In the genomic region with DNA sequence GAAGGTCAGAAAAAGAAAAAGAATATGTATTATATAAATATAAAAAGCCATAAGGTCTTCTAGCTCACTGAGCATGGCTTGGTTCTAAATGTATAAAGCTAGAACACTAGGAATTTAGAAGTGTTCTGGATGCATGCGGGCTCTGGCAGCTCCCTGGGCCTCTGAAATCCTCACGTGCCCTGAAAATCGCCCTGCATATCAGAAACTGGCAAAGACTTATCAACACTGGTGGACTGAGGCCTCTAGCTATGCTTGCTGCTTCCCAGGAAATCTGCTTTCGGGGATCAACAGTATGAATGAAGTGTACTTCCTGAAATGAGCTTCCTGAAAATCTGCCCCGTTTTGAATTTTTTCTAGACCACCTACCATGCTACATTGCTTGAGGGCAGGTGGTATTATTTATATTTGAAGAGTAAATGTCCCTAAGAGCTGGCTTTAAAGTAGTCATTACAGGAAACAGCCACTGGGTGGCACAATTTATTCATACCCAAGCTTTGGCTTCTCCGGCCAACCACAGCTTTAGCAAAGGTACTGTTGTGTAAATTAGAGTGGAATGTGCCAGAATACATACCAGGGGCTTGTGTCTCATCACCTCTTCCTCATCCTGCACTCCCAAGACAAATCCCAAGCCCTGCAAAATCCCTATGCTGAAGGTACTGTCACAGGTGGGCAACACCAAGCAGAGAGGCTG, we compare ENCODE assay signal across 8 cellular contexts. TPM values are rescaled to one million over a fixed set of nuclear protein-coding genes. Genes with fewer than 3 reads are reported as not detected.
DNase-seq lines count a peak whose midpoint lies in the region; ATAC-seq and TF ChIP-seq lines count a peak whose summit lies in the region.

No MANE protein-coding gene starts in this region.

- no peaks in the 10 kb centered on the region for H3K9me3 Mint-ChIP-seq in activated naive CD8-positive, alpha-beta T cell treated with anti-CD3 and anti-CD28 coated beads for 36 hours

- intact Hi-C loops in left cardiac atrium (cut with DNase I): loop anchor here (1.0 to 5.0 kb wide), 2 partner anchors 241 to 242 kb away; no protein-coding TSS in a partner anchor

- peak; percentile 47 for TF ChIP-seq CTCF in GM20000 (IDR thresholded peaks at IDR 0.05; ENCODE audit: extremely low read depth, missing control alignments)

- peak; percentile 68 for ATAC-seq in HG03571 (IDR thresholded peaks at IDR 0.05; ENCODE audit: unreplicated experiment)
- ATAC-seq in left cardiac atrium: peak; percentile 67 to 86
- ATAC-seq in HG03457 (IDR thresholded peaks at IDR 0.05; ENCODE audit: unreplicated experiment): no peak

- H3K4me3 Mint-ChIP-seq in activated naive CD8-positive, alpha-beta T cell treated with anti-CD3 and anti-CD28 coated beads for 36 hours: no peak overlapping the region

- H3K27ac Mint-ChIP-seq in activated naive CD8-positive, alpha-beta T cell treated with anti-CD3 and anti-CD28 coated beads for 36 hours: no peak overlapping the region

- peaks cover 4% of the 10 kb centered on the region for H3K4me1 Mint-ChIP-seq in activated naive CD8-positive, alpha-beta T cell treated with anti-CD3 and anti-CD28 coated beads for 36 hours

- H3K27me3 Mint-ChIP-seq in activated naive CD8-positive, alpha-beta T cell treated with anti-CD3 and anti-CD28 coated beads for 36 hours: no peaks in the 10 kb centered on the region

- DNase-seq in ELR (ENCODE audit: low read depth) (peak; percentile 76), GM20000 (ENCODE audit: low spot score) (peak; percentile 69), NOMO-1 treated with DMSO at 0.1 percent for 48 hours (lab: John Stamatoyannopoulos, UW; ENCODE audit: unreplicated experiment) (peak; percentile 53), left cardiac atrium (peak; percentile 32), pulmonary artery endothelial cell (ENCODE audit: low read depth, low spot score) (peak; percentile 52)
- peak; percentile 10 for DNase-seq in activated naive CD8-positive, alpha-beta T cell treated with anti-CD3 and anti-CD28 coated beads for 36 hours

- peaks cover 14% of the 10 kb centered on the region for H3K36me3 Mint-ChIP-seq in activated naive CD8-positive, alpha-beta T cell treated with anti-CD3 and anti-CD28 coated beads for 36 hours

RNA-seq across cellular contexts. Expression of a gene that starts 17.7 kb away (rescaled TPM):
- total RNA-seq in activated naive CD8-positive, alpha-beta T cell treated with anti-CD3 and anti-CD28 coated beads for 36 hours: 10 to 100 TPM; 31.7 to 34.2 TPM
- total RNA-seq in left cardiac atrium (100 to 1,000 TPM; 129 to 159 TPM), pulmonary artery endothelial cell (192 and 210 TPM in 2 replicates)

RNA-seq across cellular contexts. Expression of a gene that starts 34.5 kb away (rescaled TPM):
- 10 to 100 TPM; 36.4 to 37.2 TPM for total RNA-seq in activated naive CD8-positive, alpha-beta T cell treated with anti-CD3 and anti-CD28 coated beads for 36 hours
- total RNA-seq in left cardiac atrium (10 to 100 TPM; 27.3 to 28.3 TPM), pulmonary artery endothelial cell (51.6 and 61.5 TPM in 2 replicates)

RNA-seq across cellular contexts. Expression of a gene that starts 34.5 kb away (rescaled TPM):
- total RNA-seq in activated naive CD8-positive, alpha-beta T cell treated with anti-CD3 and anti-CD28 coated beads for 36 hours: 1 to 10 TPM; 7.0 to 8.1 TPM
- total RNA-seq in left cardiac atrium (1 to 10 TPM; 6.1 to 7.2 TPM), pulmonary artery endothelial cell (6.5 and 11.1 TPM in 2 replicates)

Comparison
In these comparisons a context has a peak if more than half of its experiments do, and no peak if none do; other contexts are left out.
1. DNase-seq: peak in every context shown above with its lines; median percentile 76 in ELR; 69 in GM20000; 53 in NOMO-1 treated with DMSO at 0.1 percent for 48 hours; 52 in pulmonary artery endothelial cell; 32 in left cardiac atrium; 10 in activated naive CD8-positive, alpha-beta T cell treated with anti-CD3 and anti-CD28 coated beads for 36 hours.